In genomic region chr1:25550683-25551310, GRCh38 we compare ENCODE assay signal across 8 cellular contexts. TPM values are rescaled to one million over a fixed set of nuclear protein-coding genes. Genes with fewer than 3 reads are reported as not detected.
A peak's percentile ranks its signal among the peaks of the same experiment; 100 is the strongest.
DNase-seq lines count a peak whose midpoint lies in the region; TF ChIP-seq lines count a peak whose summit lies in the region.

No MANE protein-coding gene starts in this region.

- no peak overlapping the region for H3K9ac ChIP-seq in skeletal muscle satellite cell (ENCODE audit: low read depth, low read length)

- CTCF ChIA-PET in PC-9 (lab: Charles Lee): no interaction called here

- H3K9me3 ChIP-seq in right atrium auricular region (no peaks in the 10 kb centered on the region), skeletal muscle satellite cell (replicated peaks; ENCODE audit: low read length) (no peaks in the 10 kb centered on the region), PC-9 (ENCODE audit: insufficient read depth, low read depth) (no peaks in the 10 kb centered on the region)

- no peak overlapping the region for H3K4me3 Mint-ChIP-seq in HFFc6
- H3K4me3 Mint-ChIP-seq in activated naive CD8-positive, alpha-beta T cell treated with anti-CD3 and anti-CD28 coated beads for 36 hours: peak overlapping the region; percentile 69

- no peaks in the 10 kb centered on the region for H3K9me2 ChIP-seq in PC-9 (ENCODE audit: insufficient read depth)

- peak overlapping the region; percentile 41 for H3K4me2 ChIP-seq in skeletal muscle satellite cell (ENCODE audit: low read length)
- H3K4me2 ChIP-seq in PC-9: no peak overlapping the region

- DNase-seq in HFFc6 (no peak), right atrium auricular region (ENCODE audit: low spot score) (no peak), PC-9 (no peak), glomerular visceral epithelial cell (ENCODE audit: extremely low spot score) (no peak), GM13976 (ENCODE audit: low spot score) (no peak), GM19238 (ENCODE audit: insufficient read length, low spot score) (no peak)
- DNase-seq in activated naive CD8-positive, alpha-beta T cell treated with anti-CD3 and anti-CD28 coated beads for 36 hours: no peak

- H2AFZ ChIP-seq in PC-9: no peak overlapping the region

- TF ChIP-seq CTCF in HFFc6 (IDR thresholded peaks at IDR 0.05) (no peak), right atrium auricular region (IDR thresholded peaks at IDR 0.05) (no peak), PC-9 (conservative IDR thresholded peaks at IDR 0.05) (no peak), GM13976 (IDR thresholded peaks at IDR 0.05; ENCODE audit: borderline replicate concordance, control extremely low read depth, extremely low read depth, insufficient read depth, missing control alignments) (no peak)

- no TSS peak for BruUV-seq in PC-9 (replicated peaks; lab: Mats Ljungman, UMichigan)

- in situ Hi-C loops in GM13976 (cut with MboI; ENCODE audit: low sequenced_read_pairs, unreplicated experiment): no loop called here

- H3K27me3 ChIP-seq in right atrium auricular region: no peaks in the 10 kb centered on the region
- H3K27me3 ChIP-seq in skeletal muscle satellite cell (ENCODE audit: control insufficient read depth, insufficient read depth, low read length): no peaks in the 10 kb centered on the region
- no peaks in the 10 kb centered on the region for H3K27me3 ChIP-seq in PC-9 (ENCODE audit: insufficient read depth, low read depth)

- no peaks in the 10 kb centered on the region for H3K9me3 Mint-ChIP-seq in HFFc6
- H3K9me3 Mint-ChIP-seq in activated naive CD8-positive, alpha-beta T cell treated with anti-CD3 and anti-CD28 coated beads for 36 hours: peaks cover 2% of the 10 kb centered on the region

- H3K36me3 Mint-ChIP-seq in HFFc6 (ENCODE audit: low read depth): no peaks in the 10 kb centered on the region; the same call in 1 of the 2 replicates
- peaks cover 10% of the 10 kb centered on the region for H3K36me3 Mint-ChIP-seq in activated naive CD8-positive, alpha-beta T cell treated with anti-CD3 and anti-CD28 coated beads for 36 hours

- peaks cover 46% of the 10 kb centered on the region for H3K79me2 ChIP-seq in PC-9 (ENCODE audit: low read depth)

- POLR2A ChIA-PET in PC-9 (lab: Charles Lee; ENCODE audit: unreplicated experiment): interaction anchor here (0.6 kb wide), 1 partner anchor 9 kb away, joined by 9 read pairs; no protein-coding TSS in a partner anchor

- intact Hi-C loops in PC-9 (cut with micrococcal nuclease; ENCODE audit: unreplicated experiment): no loop called here

- H4K20me1 ChIP-seq in PC-9 (ENCODE audit: insufficient read depth): no peaks in the 10 kb centered on the region

- no peak overlapping the region for H3K4me3 ChIP-seq in right atrium auricular region
- no peak overlapping the region for H3K4me3 ChIP-seq in skeletal muscle satellite cell (ENCODE audit: low read length)
- H3K4me3 ChIP-seq in PC-9: no peak overlapping the region

- H3F3A ChIP-seq in PC-9 (ENCODE audit: insufficient read depth, low read depth): no peaks in the 10 kb centered on the region

- H3K27ac Mint-ChIP-seq in HFFc6: 0 out of 2 replicates have a peak overlapping the region, but pooled peaks have one; percentile 7
- peak overlapping the region; percentile 95 for H3K27ac Mint-ChIP-seq in activated naive CD8-positive, alpha-beta T cell treated with anti-CD3 and anti-CD28 coated beads for 36 hours

- H3K4me1 Mint-ChIP-seq in HFFc6 (ENCODE audit: low read depth): peaks cover 26% of the 10 kb centered on the region
- H3K4me1 Mint-ChIP-seq in activated naive CD8-positive, alpha-beta T cell treated with anti-CD3 and anti-CD28 coated beads for 36 hours: peaks cover 78% of the 10 kb centered on the region

- H3K27me3 Mint-ChIP-seq in HFFc6 (ENCODE audit: insufficient read depth): no peaks in the 10 kb centered on the region; the same call in none of the 2 replicates
- H3K27me3 Mint-ChIP-seq in activated naive CD8-positive, alpha-beta T cell treated with anti-CD3 and anti-CD28 coated beads for 36 hours: no peaks in the 10 kb centered on the region

- H3K36me3 ChIP-seq in right atrium auricular region (no peaks in the 10 kb centered on the region), skeletal muscle satellite cell (ENCODE audit: insufficient read depth, low read length) (no peaks in the 10 kb centered on the region), PC-9 (ENCODE audit: low read depth) (no peaks in the 10 kb centered on the region)

- H3K27ac ChIP-seq in right atrium auricular region (peak overlapping the region; percentile 46 to 64), PC-9 (no peak overlapping the region)

- H3K4me1 ChIP-seq in right atrium auricular region (peaks cover 0 to 59% of the 10 kb centered on the region in 2 donors), skeletal muscle satellite cell (ENCODE audit: control insufficient read depth, insufficient read depth, low read length) (peaks cover 26% of the 10 kb centered on the region), PC-9 (replicated peaks; ENCODE audit: insufficient read depth) (peaks cover 33% of the 10 kb centered on the region)

RNA-seq across cellular contexts. Expression of gene LDLRAP1, which starts 7.4 kb away (rescaled TPM):
- total RNA-seq in HFFc6 (2021; fragmentation: NEBNext Ultra II Directional; extraction: Animal tissue kit (Norgen Biotek cat#: 25700)): 10 to 100 TPM; 10.4 to 14.1 (median 12.7) TPM
- total RNA-seq in activated naive CD8-positive, alpha-beta T cell treated with anti-CD3 and anti-CD28 coated beads for 36 hours: 10 to 100 TPM; 14.3 to 17.4 TPM
- 10 to 100 TPM in 1 of 2 donors, 1 to 10 TPM in 1; 8.9 to 10.1 TPM for total RNA-seq in right atrium auricular region
- 10.9 and 11.8 TPM in 2 replicates for total RNA-seq in skeletal muscle satellite cell (2012; rRNA removed)
- total RNA-seq in PC-9 (2021): 24.7 and 29.2 TPM in 2 replicates
